ENCODE assay signal across 17 cellular contexts in genomic region chr16:1745181-1745899, GRCh38. TPM values are rescaled to one million over a fixed set of nuclear protein-coding genes. Genes with fewer than 3 reads are reported as not detected.
DNase-seq lines count a peak whose midpoint lies in the region; TF ChIP-seq lines count a peak whose summit lies in the region.
"Had no signal": no experiment of that assay in that cellular context is flagged by ENCODE, and none has a peak within 500 bp of the region (broad histone marks: within the 10 kb centered on the region; RNA-seq: fewer than 3 reads in every experiment).

No MANE protein-coding gene starts in this region.

- no peaks in the 10 kb centered on the region for H3K27me3 ChIP-seq in esophagus muscularis mucosa
- H3K27me3 ChIP-seq: dorsolateral prefrontal cortex, transverse colon had no signal

- H3K36me3 ChIP-seq in esophagus muscularis mucosa: peaks cover 34 to 96% (median 91%) of the 10 kb centered on the region in 4 donors

- TF ChIP-seq POLR2A in esophagus muscularis mucosa (IDR thresholded peaks at IDR 0.05; ENCODE audit: low read depth): no peak

- H3K4me1 Mint-ChIP-seq in mesothelial cell of epicardium: peaks cover 12% of the 10 kb centered on the region
- H3K4me1 Mint-ChIP-seq: activated naive CD4-positive, alpha-beta T cell treated with anti-CD3 and anti-CD28 coated beads, Interleukin-2, amount 50 U/mL, for 24 hours had no signal

- H3K27ac Mint-ChIP-seq in mesothelial cell of epicardium: peak overlapping the region; percentile 92
- H3K27ac Mint-ChIP-seq: activated naive CD4-positive, alpha-beta T cell treated with anti-CD3 and anti-CD28 coated beads, Interleukin-2, amount 50 U/mL, for 24 hours; CD4-positive, alpha-beta T cell had no signal

- no peaks in the 10 kb centered on the region for H3K9me3 Mint-ChIP-seq in mesothelial cell of epicardium
- H3K9me3 Mint-ChIP-seq: activated naive CD4-positive, alpha-beta T cell treated with anti-CD3 and anti-CD28 coated beads, Interleukin-2, amount 50 U/mL, for 24 hours; CD4-positive, alpha-beta T cell had no signal

- DNase-seq in AG10803 (ENCODE audit: low read depth): peak; percentile 79
- DNase-seq in M059J (ENCODE audit: low read depth): peak; percentile 98
- peak; percentile 39 to 61 for DNase-seq in cardiac fibroblast (ENCODE audit: low read depth in 2 of 2)
- DNase-seq in mesothelial cell of epicardium (ENCODE audit: low spot score in 2 of 2, unreplicated experiment in 2 of 2): no peak
- no peak for DNase-seq in NCI-H187 treated with DMSO at 0.1 percent for 48 hours (lab: John Stamatoyannopoulos, UW)
- no peak for DNase-seq in NCI-H82 treated with DMSO at 0.1 percent for 48 hours (lab: John Stamatoyannopoulos, UW; ENCODE audit: unreplicated experiment)
- no peak for DNase-seq in esophagus muscularis mucosa (ENCODE audit: extremely low spot score)
- no peak for DNase-seq in 8988T
- DNase-seq: activated CD4-positive, alpha-beta T cell treated with anti-CD3 and anti-CD28 coated beads, Interleukin-2, amount 50 U/mL, for 48 hours; CD4-positive, alpha-beta T cell; dorsolateral prefrontal cortex; hippocampal formation; NCI-H1092 treated with DMSO at 0.1 percent for 48 hours; NCI-H748 treated with DMSO at 0.1 percent for 48 hours; retina; transverse colon had no signal

- TF ChIP-seq CTCF in AG10803 (conservative IDR thresholded peaks at IDR 0.05; ENCODE audit: low read length) (no peak), cardiac fibroblast (IDR thresholded peaks at IDR 0.05; ENCODE audit: low read depth, low read length) (no peak), mesothelial cell of epicardium (IDR thresholded peaks at IDR 0.05; ENCODE audit: unreplicated experiment) (no peak), esophagus muscularis mucosa (IDR thresholded peaks at IDR 0.05) (no peak)

- no peaks in the 10 kb centered on the region for H3K27me3 Mint-ChIP-seq in mesothelial cell of epicardium (ENCODE audit: low read depth)
- H3K27me3 Mint-ChIP-seq: activated naive CD4-positive, alpha-beta T cell treated with anti-CD3 and anti-CD28 coated beads, Interleukin-2, amount 50 U/mL, for 24 hours; CD4-positive, alpha-beta T cell had no signal

- peaks cover 6% of the 10 kb centered on the region for H3K36me3 Mint-ChIP-seq in mesothelial cell of epicardium
- H3K36me3 Mint-ChIP-seq: activated naive CD4-positive, alpha-beta T cell treated with anti-CD3 and anti-CD28 coated beads, Interleukin-2, amount 50 U/mL, for 24 hours had no signal

- H3K9me3 ChIP-seq in esophagus muscularis mucosa: no peaks in the 10 kb centered on the region
- H3K9me3 ChIP-seq: transverse colon had no signal

- no peak overlapping the region for H3K4me3 ChIP-seq in AG10803 (ENCODE audit: low read length)
- H3K4me3 ChIP-seq in cardiac fibroblast (replicated peaks in 1 of 2; ENCODE audit: low read depth in 2 of 2, low read length in 2 of 2): no peak overlapping the region
- no peak overlapping the region for H3K4me3 ChIP-seq in esophagus muscularis mucosa
- H3K4me3 ChIP-seq: dorsolateral prefrontal cortex, transverse colon had no signal

- H3K4me1 ChIP-seq in esophagus muscularis mucosa: no peaks in the 10 kb centered on the region
- H3K4me1 ChIP-seq: transverse colon had no signal

- no peak overlapping the region for H3K27ac ChIP-seq in esophagus muscularis mucosa (replicated peaks in 1 of 4)
- H3K27ac ChIP-seq: transverse colon had no signal

- no peak overlapping the region for H3K4me3 Mint-ChIP-seq in mesothelial cell of epicardium
- H3K4me3 Mint-ChIP-seq: activated naive CD4-positive, alpha-beta T cell treated with anti-CD3 and anti-CD28 coated beads, Interleukin-2, amount 50 U/mL, for 24 hours; CD4-positive, alpha-beta T cell had no signal

- WGBS in esophagus muscularis mucosa: 92% methylated on average over 25 of the region's 25 CpGs

- no peak for TF ChIP-seq EP300 in esophagus muscularis mucosa (IDR thresholded peaks at IDR 0.05)

- intact Hi-C loops in esophagus muscularis mucosa (cut with DNase I): no loop called here

RNA-seq across cellular contexts. Expression of gene NME3, which starts 26.0 kb away (rescaled TPM):
- not detected in 2 replicates for total RNA-seq in M059J (2014; rRNA removed; shearing (Covaris generic))
- total RNA-seq in mesothelial cell of epicardium (56.6 to 58.4 TPM (median 57.7 TPM) in 3 replicates), esophagus muscularis mucosa (100 to 1,000 TPM in 1 of 4 donors, 10 to 100 TPM in 3; 64.8 to 101 (median 83.7) TPM)

RNA-seq across cellular contexts. Expression of gene EME2, which starts 27.3 kb away (rescaled TPM):
- 0.76 and 2.2 TPM in 2 replicates for total RNA-seq in M059J (2014; rRNA removed; shearing (Covaris generic))
- total RNA-seq in mesothelial cell of epicardium (32.3 to 41.5 TPM (median 35.2 TPM) in 3 replicates), esophagus muscularis mucosa (10 to 100 TPM in 1 of 4 donors, 1 to 10 TPM in 3; 5.5 to 10.4 (median 6.5) TPM)

RNA-seq across cellular contexts. Expression of gene MRPS34, which starts 27.6 kb away (rescaled TPM):
- 115 and 133 TPM in 2 replicates for total RNA-seq in M059J (2014; rRNA removed; shearing (Covaris generic))
- total RNA-seq in mesothelial cell of epicardium (62.2 to 65.3 TPM (median 63.9 TPM) in 3 replicates), esophagus muscularis mucosa (10 to 100 TPM; 47.1 to 75.2 (median 64.2) TPM)

RNA-seq across cellular contexts. Expression of gene SPSB3, which starts 37.0 kb away (rescaled TPM):
- 25.9 and 29.8 TPM in 2 replicates for total RNA-seq in M059J (2014; rRNA removed; shearing (Covaris generic))
- total RNA-seq in mesothelial cell of epicardium (49.6 to 51.4 TPM (median 50.0 TPM) in 3 replicates), esophagus muscularis mucosa (100 to 1,000 TPM in 1 of 4 donors, 10 to 100 TPM in 3; 69.1 to 101 (median 78.6) TPM)

RNA-seq across cellular contexts. Expression of gene NUBP2, which starts 37.4 kb away (rescaled TPM):
- total RNA-seq in M059J (2014; rRNA removed; shearing (Covaris generic)): 53.7 and 86.4 TPM in 2 replicates
- 62.9 to 65.3 TPM (median 63.6 TPM) in 3 replicates for total RNA-seq in mesothelial cell of epicardium
- total RNA-seq in esophagus muscularis mucosa: 10 to 100 TPM; 82.7 to 93.8 (median 87.6) TPM

Comparison
In these comparisons a context has a peak if more than half of its experiments do, and no peak if none do; other contexts are left out.
1. DNase-seq: peak in AG10803 (single experiment), M059J (single experiment) and cardiac fibroblast (2 of 2); none in mesothelial cell of epicardium (0 of 2), NCI-H187 treated with DMSO at 0.1 percent for 48 hours (single experiment), NCI-H82 treated with DMSO at 0.1 percent for 48 hours (single experiment), esophagus muscularis mucosa (single experiment) and 8988T (single experiment).
2. RNA of gene NME3, which starts 26.0 kb away (total RNA-seq): 64.8 to 101 TPM in esophagus muscularis mucosa and 56.6 to 58.4 TPM in mesothelial cell of epicardium; not detected in M059J; every median in the first group is over 10 times any median in the second.